ENCODE assay signal across 7 cellular contexts in the genomic region with DNA sequence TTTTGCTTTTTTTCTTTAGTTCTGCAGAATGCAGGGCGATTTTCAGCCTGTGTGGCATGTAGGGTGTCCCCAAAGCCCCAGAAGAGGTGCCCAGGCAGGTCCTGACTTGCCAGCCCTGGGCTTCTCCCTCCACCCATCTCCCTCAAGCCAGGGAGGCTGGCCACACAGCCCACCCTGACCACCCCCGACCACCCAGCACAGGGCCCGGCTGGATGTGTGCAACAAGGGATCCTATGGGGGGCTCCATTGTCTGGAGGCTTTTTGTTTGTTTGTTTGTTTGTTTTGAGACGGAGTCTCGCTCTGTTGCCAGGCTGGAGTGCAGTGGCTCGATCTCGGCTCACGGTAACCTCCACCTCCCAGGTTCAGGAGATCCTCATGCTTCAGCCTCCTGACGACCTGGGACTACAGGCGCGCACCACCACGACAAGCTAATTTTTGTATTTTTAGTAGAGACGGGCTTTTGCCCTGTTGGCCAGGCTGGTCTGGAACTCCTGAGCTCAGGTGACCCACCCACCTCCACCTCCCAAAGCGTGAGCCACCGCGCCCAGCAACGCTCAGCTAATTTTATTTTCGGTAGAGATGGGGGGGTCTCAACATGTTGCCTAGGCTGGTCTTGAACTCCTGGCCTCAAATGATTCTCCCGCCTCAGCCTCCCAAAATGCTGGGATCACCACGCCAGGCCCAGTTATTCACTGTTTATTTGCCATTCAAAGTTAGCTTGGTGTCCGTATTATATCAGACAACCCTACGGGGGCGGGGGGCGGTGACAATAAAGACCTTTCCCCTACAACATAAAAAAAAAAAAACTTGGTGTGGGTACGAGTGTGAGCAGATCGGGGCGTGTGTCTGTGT. TPM values are rescaled to one million over a fixed set of nuclear protein-coding genes. Genes with fewer than 3 reads are reported as not detected.
DNase-seq lines count a peak whose midpoint lies in the region; ATAC-seq, FAIRE-seq and TF ChIP-seq lines count a peak whose summit lies in the region.

No MANE protein-coding gene starts in this region.

- no peak for TF ChIP-seq CTCF in HepG2 (CRISPR knock-in tag; IDR thresholded peaks at IDR 0.05)
- TF ChIP-seq CTCF in stomach (IDR thresholded peaks at IDR 0.05): no peak

- no peak for FAIRE-seq in HepG2 (lab: Jason Lieb, UNC)

- intact Hi-C loops in HepG2 (cut with micrococcal nuclease; ENCODE audit: unreplicated experiment): no loop called here
- intact Hi-C loops in stomach (cut with DNase I; ENCODE audit: low total_unique reads): no loop called here

- TF ChIP-seq RAD21 in HepG2 (CRISPR knock-in tag; IDR thresholded peaks at IDR 0.05): no peak

- TF ChIP-seq EP300 in HepG2 (IDR thresholded peaks at IDR 0.05; ENCODE audit: low read depth in 2 of 2, low read length in 2 of 2): no peak
- TF ChIP-seq EP300 in HepG2 (CRISPR knock-in tag; IDR thresholded peaks at IDR 0.05; ENCODE audit: borderline replicate concordance): no peak
- no peak for TF ChIP-seq EP300 in stomach (IDR thresholded peaks at IDR 0.05)

- peak overlapping the region; percentile 97 for H3K4me2 ChIP-seq in HepG2 (ENCODE audit: low read depth, low read length)

- H3K36me3 Mint-ChIP-seq in activated naive CD8-positive, alpha-beta T cell: no peaks in the 10 kb centered on the region

- no peaks in the 10 kb centered on the region for H3K9me3 ChIP-seq in HepG2 (ENCODE audit: low read length)
- no peaks in the 10 kb centered on the region for H3K9me3 ChIP-seq in stomach

- H3K4me3 Mint-ChIP-seq in activated naive CD8-positive, alpha-beta T cell: no peak overlapping the region

- H3K4me1 ChIP-seq in HepG2 (ENCODE audit: insufficient read depth, low read length) (peaks cover 78% of the 10 kb centered on the region), stomach (peaks cover 68 to 92% (median 85%) of the 10 kb centered on the region in 4 donors)

- TF ChIP-seq POLR2A in HepG2 (IDR thresholded peaks at IDR 0.05; ENCODE audit: insufficient read depth in 1 of 2, low read depth in 2 of 2, low read length in 2 of 2): no peak
- TF ChIP-seq POLR2A in stomach (IDR thresholded peaks at IDR 0.05): no peak

- H3K27me3 ChIP-seq in HepG2 (ENCODE audit: control insufficient read depth in 1 of 2, insufficient read depth in 2 of 2, low read length in 2 of 2) (no peaks in the 10 kb centered on the region; a peak in 1 of 5 replicates), stomach (no peaks in the 10 kb centered on the region)

- CTCF ChIA-PET in HepG2 (lab: Yijun Ruan, JAX; ENCODE audit: low intra/inter-chr PET ratio, low total read pairs): no interaction called here

- no TSS peak for BruUV-seq in HepG2 (replicated peaks; lab: Mats Ljungman, UMichigan)

- H3K27ac ChIP-seq in HepG2 (ENCODE audit: extremely low read length, insufficient read depth, low read length) (peak overlapping the region; percentile 100), stomach (peak overlapping the region; percentile 99 to 100 (median 100))

- in situ Hi-C loops in HepG2 (cut with HindIII; ENCODE audit: extremely low pct_ligation_motif_present, low pct_unique_long_range_greater_than_20kb): no loop called here

- no peaks in the 10 kb centered on the region for H3K27me3 Mint-ChIP-seq in activated naive CD8-positive, alpha-beta T cell

- no peak for ATAC-seq in HepG2

- POLR2A ChIA-PET in HepG2 (lab: Yijun Ruan, JAX): interaction anchor here (0.6 to 3.8 kb wide), 7 partner anchors 7 to 40 kb away, joined by 3 to 40 read pairs (median 4); partner anchors contain the start of gene MKNK2

- DNase-seq in KG1 (lab: John Stamatoyannopoulos, UW): peak; percentile 6
- DNase-seq in HepG2 (ENCODE audit: low spot score): no peak
- DNase-seq in stomach: no peak
- no peak for DNase-seq in DMS 273 (lab: John Stamatoyannopoulos, UW; ENCODE audit: unreplicated experiment)
- no peak for DNase-seq in dedifferentiated amniotic fluid mesenchymal stem cell (ENCODE audit: extremely low spot score)
- no peak for DNase-seq in Ammon's horn (ENCODE audit: low spot score)

- no peaks in the 10 kb centered on the region for H4K20me1 ChIP-seq in HepG2 (ENCODE audit: insufficient read depth, low read length)

- H3K4me1 Mint-ChIP-seq in activated naive CD8-positive, alpha-beta T cell (ENCODE audit: low read depth): peaks cover 45% of the 10 kb centered on the region

- no peaks in the 10 kb centered on the region for H3K79me2 ChIP-seq in HepG2 (ENCODE audit: insufficient read depth, low read length)

- H2AFZ ChIP-seq in HepG2 (ENCODE audit: low read length): no peak overlapping the region

- 87% methylated on average over 27 of the region's 27 CpGs for WGBS in HepG2 (ENCODE audit: low lambda C conversion rate)
- 72 to 82% (median 74%) methylated on average over 27 of the region's 27 CpGs for WGBS in stomach, 5 donors

- peak overlapping the region; percentile 61 to 86 (median 76); a peak in 5 of 6 replicates for H3K4me3 ChIP-seq in HepG2 (replicated peaks in 1 of 3; ENCODE audit: insufficient read depth in 1 of 3, low read depth in 2 of 3, low read length in 3 of 3)
- peak overlapping the region in 1 of 4 donors; percentile 65 for H3K4me3 ChIP-seq in stomach

- H3K36me3 ChIP-seq in HepG2 (replicated peaks in 1 of 2; ENCODE audit: control insufficient read depth in 1 of 2, insufficient read depth in 2 of 2, low read length in 2 of 2) (no peaks in the 10 kb centered on the region), stomach (no peaks in the 10 kb centered on the region)

- H3K9me3 Mint-ChIP-seq in activated naive CD8-positive, alpha-beta T cell (ENCODE audit: low read depth): no peaks in the 10 kb centered on the region

- peak overlapping the region; percentile 95 for H3K9ac ChIP-seq in HepG2 (ENCODE audit: insufficient read depth, low read depth, low read length)

- H3K27ac Mint-ChIP-seq in activated naive CD8-positive, alpha-beta T cell: peak overlapping the region; percentile 80

RNA-seq across cellular contexts. Expression of gene MKNK2, which starts 7.8 kb away (rescaled TPM):
- total RNA-seq in HepG2 (2016; rRNA removed; fragmentation: Illumina TruSeq; extraction: Trizol) (35.5 and 44.9 TPM in 2 replicates), stomach (100 to 1,000 TPM in 2 of 5 donors, 10 to 100 TPM in 3; 38.7 to 192 (median 83.9) TPM)
- 52.3 and 57.0 TPM in 2 replicates for total RNA-seq in HepG2 (2016; cell fraction: cytosol; rRNA removed; fragmentation: Illumina TruSeq; extraction: Trizol; ENCODE audit: low read depth)
- 30.7 and 45.2 TPM in 2 replicates for total RNA-seq in HepG2 (2016; cell fraction: insoluble cytoplasmic fraction; rRNA removed; fragmentation: Illumina TruSeq; extraction: Trizol)
- total RNA-seq in HepG2 (2016; cell fraction: membrane; rRNA removed; fragmentation: Illumina TruSeq; extraction: Trizol): 90.7 and 98.8 TPM in 2 replicates
- total RNA-seq in HepG2 (2016; cell fraction: nucleus; rRNA removed; fragmentation: Illumina TruSeq; extraction: Trizol): 29.7 and 31.4 TPM in 2 replicates
- polyA plus RNA-seq in HepG2 (2011; rRNA removed) (112 and 129 TPM in 2 replicates), stomach (100 to 1,000 TPM; 102 to 164 (median 130) TPM)
- 75.6 and 125 TPM in 2 replicates for polyA plus RNA-seq in HepG2 (2011; cell fraction: cytosol; rRNA removed)
- polyA plus RNA-seq in HepG2 (2011; cell fraction: nucleus; rRNA removed): 253 and 307 TPM in 2 replicates
- 68.1 and 73.6 TPM in 2 replicates for polyA plus RNA-seq in HepG2 (2012)
- 65.6 and 66.5 TPM in 2 replicates for polyA plus RNA-seq in HepG2 (2016; cell fraction: cytosol; fragmentation: Illumina TruSeq; extraction: Trizol; ENCODE audit: low read depth)
- 34.0 and 45.2 TPM in 2 replicates for polyA plus RNA-seq in HepG2 (2016; cell fraction: insoluble cytoplasmic fraction; fragmentation: Illumina TruSeq; extraction: Trizol; ENCODE audit: low read depth)
- 77.4 and 85.7 TPM in 2 replicates for polyA plus RNA-seq in HepG2 (2016; cell fraction: membrane; fragmentation: Illumina TruSeq; extraction: Trizol; ENCODE audit: low read depth)
- 73.2 and 74.3 TPM in 2 replicates for polyA plus RNA-seq in HepG2 (2016; cell fraction: nucleus; fragmentation: Illumina TruSeq; extraction: Trizol; ENCODE audit: insufficient read depth, low read depth)
- polyA minus RNA-seq in HepG2 (2011; rRNA and poly(A)+ RNA removed; ENCODE audit: low replicate concordance): 79.7 and 204 TPM in 2 replicates
- polyA minus RNA-seq in HepG2 (2011; cell fraction: cytosol; rRNA and poly(A)+ RNA removed): 99.9 and 101 TPM in 2 replicates
- 40.2 and 51.7 TPM in 2 replicates for polyA minus RNA-seq in HepG2 (2011; cell fraction: nucleus; rRNA and poly(A)+ RNA removed)

RNA-seq across cellular contexts. Expression of gene MOB3A, which starts 37.3 kb away (rescaled TPM):
- total RNA-seq in HepG2 (2016; rRNA removed; fragmentation: Illumina TruSeq; extraction: Trizol) (3.5 and 4.3 TPM in 2 replicates), stomach (100 to 1,000 TPM in 2 of 5 donors, 10 to 100 TPM in 2, 1 to 10 TPM in 1; 9.9 to 181 (median 41.4) TPM)
- total RNA-seq in HepG2 (2016; cell fraction: cytosol; rRNA removed; fragmentation: Illumina TruSeq; extraction: Trizol; ENCODE audit: low read depth): 2.2 and 2.7 TPM in 2 replicates
- 3.5 and 4.0 TPM in 2 replicates for total RNA-seq in HepG2 (2016; cell fraction: insoluble cytoplasmic fraction; rRNA removed; fragmentation: Illumina TruSeq; extraction: Trizol)
- 2.7 and 3.2 TPM in 2 replicates for total RNA-seq in HepG2 (2016; cell fraction: membrane; rRNA removed; fragmentation: Illumina TruSeq; extraction: Trizol)
- 2.4 and 2.5 TPM in 2 replicates for total RNA-seq in HepG2 (2016; cell fraction: nucleus; rRNA removed; fragmentation: Illumina TruSeq; extraction: Trizol)
- polyA plus RNA-seq in HepG2 (2011; rRNA removed) (17.8 and 20.3 TPM in 2 replicates), stomach (10 to 100 TPM; 12.6 to 17.4 (median 14.1) TPM)
- polyA plus RNA-seq in HepG2 (2011; cell fraction: cytosol; rRNA removed): 13.9 and 16.9 TPM in 2 replicates
- 10.8 and 12.6 TPM in 2 replicates for polyA plus RNA-seq in HepG2 (2011; cell fraction: nucleus; rRNA removed)
- 6.2 and 6.8 TPM in 2 replicates for polyA plus RNA-seq in HepG2 (2012)
- polyA plus RNA-seq in HepG2 (2016; cell fraction: cytosol; fragmentation: Illumina TruSeq; extraction: Trizol; ENCODE audit: low read depth): 0.97 and 1.0 TPM in 2 replicates
- polyA plus RNA-seq in HepG2 (2016; cell fraction: insoluble cytoplasmic fraction; fragmentation: Illumina TruSeq; extraction: Trizol; ENCODE audit: low read depth): 6.2 and 7.9 TPM in 2 replicates
- polyA plus RNA-seq in HepG2 (2016; cell fraction: membrane; fragmentation: Illumina TruSeq; extraction: Trizol; ENCODE audit: low read depth): 2.8 TPM in 2 replicates
- polyA plus RNA-seq in HepG2 (2016; cell fraction: nucleus; fragmentation: Illumina TruSeq; extraction: Trizol; ENCODE audit: insufficient read depth, low read depth): 6.6 and 6.8 TPM in 2 replicates
- polyA minus RNA-seq in HepG2 (2011; rRNA and poly(A)+ RNA removed; ENCODE audit: low replicate concordance): 23.6 and 71.5 TPM in 2 replicates
- 19.3 and 25.0 TPM in 2 replicates for polyA minus RNA-seq in HepG2 (2011; cell fraction: cytosol; rRNA and poly(A)+ RNA removed)
- 5.3 and 6.0 TPM in 2 replicates for polyA minus RNA-seq in HepG2 (2011; cell fraction: nucleus; rRNA and poly(A)+ RNA removed)

RNA-seq across cellular contexts. Expression of gene IZUMO4, which starts 37.9 kb away (rescaled TPM):
- total RNA-seq in HepG2 (2016; rRNA removed; fragmentation: Illumina TruSeq; extraction: Trizol): 0.24 and 0.77 TPM in 2 replicates
- total RNA-seq in HepG2 (2016; cell fraction: cytosol; rRNA removed; fragmentation: Illumina TruSeq; extraction: Trizol; ENCODE audit: low read depth): 0.79 and 0.91 TPM in 2 replicates
- total RNA-seq in HepG2 (2016; cell fraction: insoluble cytoplasmic fraction; rRNA removed; fragmentation: Illumina TruSeq; extraction: Trizol): 0.34 and 1.5 TPM in 2 replicates
- total RNA-seq in HepG2 (2016; cell fraction: membrane; rRNA removed; fragmentation: Illumina TruSeq; extraction: Trizol): 0.83 and 1.5 TPM in 2 replicates
- total RNA-seq in HepG2 (2016; cell fraction: nucleus; rRNA removed; fragmentation: Illumina TruSeq; extraction: Trizol): 1.1 and 2.5 TPM in 2 replicates
- 3.9 and 4.1 TPM in 2 replicates for polyA plus RNA-seq in HepG2 (2011; rRNA removed)
- 0.55 and 0.75 TPM in 2 replicates for polyA plus RNA-seq in HepG2 (2011; cell fraction: cytosol; rRNA removed)
- polyA plus RNA-seq in HepG2 (2011; cell fraction: nucleus; rRNA removed): 66.6 and 91.0 TPM in 2 replicates
- polyA plus RNA-seq in HepG2 (2012): 1.7 and 4.4 TPM in 2 replicates
- polyA plus RNA-seq in HepG2 (2016; cell fraction: cytosol; fragmentation: Illumina TruSeq; extraction: Trizol; ENCODE audit: low read depth): 0.57 and 1.2 TPM in 2 replicates
- polyA plus RNA-seq in HepG2 (2016; cell fraction: insoluble cytoplasmic fraction; fragmentation: Illumina TruSeq; extraction: Trizol; ENCODE audit: low read depth): 0.45 and 0.53 TPM in 2 replicates
- 0.94 TPM in 2 replicates for polyA plus RNA-seq in HepG2 (2016; cell fraction: membrane; fragmentation: Illumina TruSeq; extraction: Trizol; ENCODE audit: low read depth)
- 4.3 and 6.3 TPM in 2 replicates for polyA plus RNA-seq in HepG2 (2016; cell fraction: nucleus; fragmentation: Illumina TruSeq; extraction: Trizol; ENCODE audit: insufficient read depth, low read depth)
- polyA minus RNA-seq in HepG2 (2011; rRNA and poly(A)+ RNA removed; ENCODE audit: low replicate concordance): 0.54 and 2.7 TPM in 2 replicates
- polyA minus RNA-seq in HepG2 (2011; cell fraction: cytosol; rRNA and poly(A)+ RNA removed): not detected in 2 replicates
- polyA minus RNA-seq in HepG2 (2011; cell fraction: nucleus; rRNA and poly(A)+ RNA removed): 1.9 and 4.2 TPM in 2 replicates
- total RNA-seq in stomach: 1 to 10 TPM in 2 of 5 donors, not detected in 3; 3.5 to 7.5 TPM
- 10 to 100 TPM in 1 of 3 donors, 1 to 10 TPM in 2; 8.1 to 22.3 (median 9.6) TPM for polyA plus RNA-seq in stomach

RNA-seq across cellular contexts. Expression of gene BTBD2, which starts 43.3 kb away (rescaled TPM):
- total RNA-seq in HepG2 (2016; rRNA removed; fragmentation: Illumina TruSeq; extraction: Trizol): 28.1 and 30.9 TPM in 2 replicates
- total RNA-seq in HepG2 (2016; cell fraction: cytosol; rRNA removed; fragmentation: Illumina TruSeq; extraction: Trizol; ENCODE audit: low read depth): 33.3 and 38.0 TPM in 2 replicates
- 26.7 and 27.1 TPM in 2 replicates for total RNA-seq in HepG2 (2016; cell fraction: insoluble cytoplasmic fraction; rRNA removed; fragmentation: Illumina TruSeq; extraction: Trizol)
- total RNA-seq in HepG2 (2016; cell fraction: membrane; rRNA removed; fragmentation: Illumina TruSeq; extraction: Trizol): 73.7 and 74.9 TPM in 2 replicates
- 18.7 and 18.8 TPM in 2 replicates for total RNA-seq in HepG2 (2016; cell fraction: nucleus; rRNA removed; fragmentation: Illumina TruSeq; extraction: Trizol)
- polyA plus RNA-seq in HepG2 (2011; rRNA removed): 45.3 and 45.6 TPM in 2 replicates
- polyA plus RNA-seq in HepG2 (2011; cell fraction: cytosol; rRNA removed): 23.9 and 43.2 TPM in 2 replicates
- 43.1 and 48.6 TPM in 2 replicates for polyA plus RNA-seq in HepG2 (2011; cell fraction: nucleus; rRNA removed)
- polyA plus RNA-seq in HepG2 (2012): 46.5 and 49.0 TPM in 2 replicates
- polyA plus RNA-seq in HepG2 (2016; cell fraction: cytosol; fragmentation: Illumina TruSeq; extraction: Trizol; ENCODE audit: low read depth): 74.0 and 79.4 TPM in 2 replicates
- 39.4 and 51.6 TPM in 2 replicates for polyA plus RNA-seq in HepG2 (2016; cell fraction: insoluble cytoplasmic fraction; fragmentation: Illumina TruSeq; extraction: Trizol; ENCODE audit: low read depth)
- polyA plus RNA-seq in HepG2 (2016; cell fraction: membrane; fragmentation: Illumina TruSeq; extraction: Trizol; ENCODE audit: low read depth): 106 and 123 TPM in 2 replicates
- 43.6 and 45.5 TPM in 2 replicates for polyA plus RNA-seq in HepG2 (2016; cell fraction: nucleus; fragmentation: Illumina TruSeq; extraction: Trizol; ENCODE audit: insufficient read depth, low read depth)
- 32.8 and 55.6 TPM in 2 replicates for polyA minus RNA-seq in HepG2 (2011; rRNA and poly(A)+ RNA removed; ENCODE audit: low replicate concordance)
- 39.1 and 43.2 TPM in 2 replicates for polyA minus RNA-seq in HepG2 (2011; cell fraction: cytosol; rRNA and poly(A)+ RNA removed)
- polyA minus RNA-seq in HepG2 (2011; cell fraction: nucleus; rRNA and poly(A)+ RNA removed): 10.3 and 12.1 TPM in 2 replicates
- total RNA-seq in stomach: 10 to 100 TPM; 17.9 to 39.6 (median 33.3) TPM
- 10 to 100 TPM; 39.9 to 50.2 (median 40.9) TPM for polyA plus RNA-seq in stomach
